In genomic region chr16:4371481-4372314, GRCh38 we compare ENCODE assay signal across 8 cellular contexts. TPM values are rescaled to one million over a fixed set of nuclear protein-coding genes. Genes with fewer than 3 reads are reported as not detected.
DNase-seq lines count a peak whose midpoint lies in the region; ATAC-seq, FAIRE-seq and TF ChIP-seq lines count a peak whose summit lies in the region.

VASN (plus strand) TSS chr16:4371848; CDS start chr16:4380878, 9,030 bp downstream.

- no peaks in the 10 kb centered on the region for H3K27me3 ChIP-seq in layer of hippocampus (ENCODE audit: control insufficient read depth, insufficient read depth, low read length)

- peak; percentile 86 for DNase-seq in HTR-8/SVneo (ENCODE audit: insufficient read length, low spot score)
- DNase-seq in activated CD4-positive, alpha-beta T cell treated with anti-CD3 and anti-CD28 coated beads for 4 hours = peak; percentile 69 to 73
- DNase-seq in chondrocyte (ENCODE audit: low spot score) = no peak
- DNase-seq in stimulated activated CD4-positive, alpha-beta T cell treated with anti-CD3 and anti-CD28 coated beads, Interleukin-1b, Interleukin-23, amount 100 ng/mL, for 24 hours (ENCODE audit: low read depth in 4 of 4, low spot score in 1 of 4) = peak; percentile 36 to 67 (median 61)
- DNase-seq in NCI-H446 treated with DMSO at 0.1 percent for 48 hours (lab: John Stamatoyannopoulos, UW) = no peak

- peak within 1 kb of the TSS; percentile 96 for H3K27ac Mint-ChIP-seq in chondrocyte (ENCODE audit: unreplicated experiment)

- peak within 1 kb of the TSS; percentile 75 for H3K27ac ChIP-seq in layer of hippocampus (ENCODE audit: low read depth, low read length)

- FAIRE-seq in HTR-8/SVneo (lab: Jason Lieb, UNC) = peak; percentile 71

- ATAC-seq in GM18511 (IDR thresholded peaks at IDR 0.05; ENCODE audit: unreplicated experiment) = peak; percentile 64
- ATAC-seq in HG03565 (IDR thresholded peaks at IDR 0.05; ENCODE audit: unreplicated experiment) = no peak

- H3K36me3 Mint-ChIP-seq in chondrocyte (ENCODE audit: low read depth) = peaks cover 2% of the 10 kb centered on the region

- H3K4me1 Mint-ChIP-seq in chondrocyte (ENCODE audit: low read depth) = peaks cover 44% of the 10 kb centered on the region

- peak within 1 kb of the TSS; percentile 88 for H3K4me3 Mint-ChIP-seq in chondrocyte (ENCODE audit: unreplicated experiment)

- no peaks in the 10 kb centered on the region for H3K27me3 Mint-ChIP-seq in chondrocyte (ENCODE audit: low read depth)

- no peak for TF ChIP-seq CTCF in chondrocyte (IDR thresholded peaks at IDR 0.05)

- no peaks in the 10 kb centered on the region for H3K9me3 Mint-ChIP-seq in chondrocyte (ENCODE audit: low read depth)

RNA-seq across cellular contexts. Expression of gene VASN, which starts in this region (rescaled TPM):
- 79.7 to 82.0 TPM (median 81.8 TPM) in 3 replicates for total RNA-seq in chondrocyte

Comparison
In these comparisons a context has a peak if more than half of its experiments do, and no peak if none do; other contexts are left out.
1. DNase-seq: peak in HTR-8/SVneo (single experiment), activated CD4-positive, alpha-beta T cell treated with anti-CD3 and anti-CD28 coated beads for 4 hours (2 of 2) and stimulated activated CD4-positive, alpha-beta T cell treated with anti-CD3 and anti-CD28 coated beads, Interleukin-1b, Interleukin-23, amount 100 ng/mL, for 24 hours (4 of 4); none in chondrocyte (single experiment) and NCI-H446 treated with DMSO at 0.1 percent for 48 hours (single experiment).